Comparison of ENCODE assay signal across 9 cellular contexts in genomic region chr9:34884732-34885131, GRCh38.
DNase-seq lines count a peak whose midpoint lies in the region; ATAC-seq, FAIRE-seq and TF ChIP-seq lines count a peak whose summit lies in the region.
"Had no signal": no experiment of that assay in that cellular context is flagged by ENCODE, and none has a peak within 500 bp of the region (broad histone marks: within the 10 kb centered on the region; RNA-seq: fewer than 3 reads in every experiment).

No MANE protein-coding gene starts in this region.

- no peaks in the 10 kb centered on the region for H3K9me3 Mint-ChIP-seq in type B pancreatic cell

- H3K4me1 ChIP-seq in trophoblast cell (ENCODE audit: control insufficient read depth in 1 of 2, insufficient read depth in 2 of 2, low read length in 2 of 2), result no peaks in the 10 kb centered on the region

- peaks cover 25% of the 10 kb centered on the region for H3K27me3 Mint-ChIP-seq in type B pancreatic cell

- no peak overlapping the region for H3K4me3 Mint-ChIP-seq in type B pancreatic cell

- H2AFZ ChIP-seq in trophoblast cell (ENCODE audit: insufficient read depth, low read length, poor library complexity), result no peak overlapping the region

- no CpG with 5 or more reads among the region's 2 CpGs for WGBS in trophoblast cell (ENCODE audit: extremely low coverage, insufficient coverage, insufficient read length)

- H3K4ac ChIP-seq in trophoblast cell (ENCODE audit: low read depth, low read length), result no peak overlapping the region

- H2BK5ac ChIP-seq in trophoblast cell (ENCODE audit: low read depth, low read length, poor library complexity), result no peak overlapping the region

- H3K36me3 Mint-ChIP-seq in type B pancreatic cell, result no peaks in the 10 kb centered on the region

- no peak overlapping the region for H3K4me2 ChIP-seq in trophoblast cell (ENCODE audit: low read length)

- no peaks in the 10 kb centered on the region for H3K36me3 ChIP-seq in trophoblast cell (ENCODE audit: control insufficient read depth in 1 of 2, insufficient read depth in 2 of 2, low read length in 2 of 2)

- no peak overlapping the region for H3K4me3 ChIP-seq in trophoblast cell (ENCODE audit: low read depth, low read length)

- H3K4me1 Mint-ChIP-seq in type B pancreatic cell (ENCODE audit: unreplicated experiment), result no peaks in the 10 kb centered on the region

- H3K23ac ChIP-seq in trophoblast cell (ENCODE audit: low read length), result no peak overlapping the region

- peak; percentile 89 for ATAC-seq in HG03097 (IDR thresholded peaks at IDR 0.05; ENCODE audit: low FRiP score, unreplicated experiment)

- no peak overlapping the region for H3K9ac ChIP-seq in trophoblast cell (ENCODE audit: low read length)

- H3K14ac ChIP-seq in trophoblast cell (ENCODE audit: low read length), result no peak overlapping the region

- no peak for TF ChIP-seq CTCF in type B pancreatic cell (conservative IDR thresholded peaks at IDR 0.05)

- no peak overlapping the region for H2BK12ac ChIP-seq in trophoblast cell (ENCODE audit: low read length)

- H3K27ac Mint-ChIP-seq in type B pancreatic cell, result no peak overlapping the region
- H3K27ac Mint-ChIP-seq: progenitor cell of endocrine pancreas had no signal

- H3K9me3 ChIP-seq in trophoblast cell (ENCODE audit: insufficient read depth, low read depth, low read length), result peaks cover 3% of the 10 kb centered on the region

- H3K79me2 ChIP-seq in trophoblast cell (ENCODE audit: control insufficient read depth, insufficient read depth, low read length, poor library complexity), result no peaks in the 10 kb centered on the region

- H3K79me1 ChIP-seq in trophoblast cell (ENCODE audit: low read length), result no peaks in the 10 kb centered on the region

- H4K91ac ChIP-seq in trophoblast cell (ENCODE audit: low read depth, low read length), result no peak overlapping the region

- no peaks in the 10 kb centered on the region for H3K27me3 ChIP-seq in trophoblast cell (ENCODE audit: insufficient read depth, low read length)

- H2BK120ac ChIP-seq in trophoblast cell (ENCODE audit: insufficient read depth, low read length, poor library complexity), result no peak overlapping the region

- no peak overlapping the region for H4K8ac ChIP-seq in trophoblast cell (ENCODE audit: low read depth, low read length)

- H3K18ac ChIP-seq in trophoblast cell (ENCODE audit: low read length), result no peak overlapping the region

- H3K27ac ChIP-seq in trophoblast cell (ENCODE audit: low read depth, low read length), result no peak overlapping the region

- H2AK5ac ChIP-seq in trophoblast cell (ENCODE audit: low read length), result no peak overlapping the region

- peak; percentile 27 for FAIRE-seq in urothelium cell line (lab: Jason Lieb, UNC)

- peak; percentile 26 for DNase-seq in activated naive CD4-positive, alpha-beta T cell treated with Interleukin-2 at 50 U/mL for 16 hours
- DNase-seq in activated naive CD4-positive, alpha-beta T cell (lab: John Stamatoyannopoulos, UW), result no peak
- peak; percentile 5 for DNase-seq in activated T-helper 9 cell treated with anti-CD3 and anti-CD28 coated beads, Interleukin-2, amount 50 U/mL, for 16 hours (ENCODE audit: low read depth)
- no peak for DNase-seq in urothelium cell line (ENCODE audit: low spot score)
- no peak for DNase-seq in type B pancreatic cell (ENCODE audit: extremely low spot score, unreplicated experiment)
- DNase-seq in NCI-H526 (lab: John Stamatoyannopoulos, UW), result no peak
- DNase-seq in trophoblast cell, result no peak

- H4K12ac ChIP-seq in trophoblast cell (ENCODE audit: low read depth, low read length), result no peak overlapping the region

Comparison
In these comparisons a context has a peak if more than half of its experiments do, and no peak if none do; other contexts are left out.
1. DNase-seq: peak in activated naive CD4-positive, alpha-beta T cell treated with Interleukin-2 at 50 U/mL for 16 hours (single experiment) and activated T-helper 9 cell treated with anti-CD3 and anti-CD28 coated beads, Interleukin-2, amount 50 U/mL, for 16 hours (single experiment); none in activated naive CD4-positive, alpha-beta T cell (0 of 4), urothelium cell line (single experiment), type B pancreatic cell (single experiment), NCI-H526 (0 of 2) and trophoblast cell (0 of 2).